Comparison of ENCODE assay signal across 2 cellular contexts in the genomic region with DNA sequence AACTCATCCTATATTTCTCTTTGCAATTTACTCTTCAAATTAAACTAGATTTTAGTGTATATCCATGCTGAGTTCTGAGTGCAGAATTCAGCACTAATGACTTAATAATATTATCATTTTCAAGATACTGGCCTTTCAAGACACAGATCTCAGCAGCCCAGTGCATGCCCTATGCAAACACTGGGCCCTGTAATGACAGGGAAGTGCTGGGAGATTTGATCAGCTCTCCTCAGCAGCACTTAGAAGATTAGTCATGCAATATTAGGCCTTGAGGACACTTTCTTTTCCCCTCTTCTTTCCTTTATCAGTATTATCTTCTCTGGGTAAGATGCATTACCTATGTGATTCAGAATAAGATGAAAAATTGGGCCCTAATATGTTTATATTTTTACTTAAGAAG.
A peak's percentile ranks its signal among the peaks of the same experiment; 100 is the strongest.
TF ChIP-seq lines count a peak whose summit lies in the region.

No MANE protein-coding gene starts in this region.

TF ChIP-seq in HCT116, 20 proteins besides CTCF, POLR2A, EP300 and RAD21 (continued from another document):
- TF ChIP-seq, protein P1, sequence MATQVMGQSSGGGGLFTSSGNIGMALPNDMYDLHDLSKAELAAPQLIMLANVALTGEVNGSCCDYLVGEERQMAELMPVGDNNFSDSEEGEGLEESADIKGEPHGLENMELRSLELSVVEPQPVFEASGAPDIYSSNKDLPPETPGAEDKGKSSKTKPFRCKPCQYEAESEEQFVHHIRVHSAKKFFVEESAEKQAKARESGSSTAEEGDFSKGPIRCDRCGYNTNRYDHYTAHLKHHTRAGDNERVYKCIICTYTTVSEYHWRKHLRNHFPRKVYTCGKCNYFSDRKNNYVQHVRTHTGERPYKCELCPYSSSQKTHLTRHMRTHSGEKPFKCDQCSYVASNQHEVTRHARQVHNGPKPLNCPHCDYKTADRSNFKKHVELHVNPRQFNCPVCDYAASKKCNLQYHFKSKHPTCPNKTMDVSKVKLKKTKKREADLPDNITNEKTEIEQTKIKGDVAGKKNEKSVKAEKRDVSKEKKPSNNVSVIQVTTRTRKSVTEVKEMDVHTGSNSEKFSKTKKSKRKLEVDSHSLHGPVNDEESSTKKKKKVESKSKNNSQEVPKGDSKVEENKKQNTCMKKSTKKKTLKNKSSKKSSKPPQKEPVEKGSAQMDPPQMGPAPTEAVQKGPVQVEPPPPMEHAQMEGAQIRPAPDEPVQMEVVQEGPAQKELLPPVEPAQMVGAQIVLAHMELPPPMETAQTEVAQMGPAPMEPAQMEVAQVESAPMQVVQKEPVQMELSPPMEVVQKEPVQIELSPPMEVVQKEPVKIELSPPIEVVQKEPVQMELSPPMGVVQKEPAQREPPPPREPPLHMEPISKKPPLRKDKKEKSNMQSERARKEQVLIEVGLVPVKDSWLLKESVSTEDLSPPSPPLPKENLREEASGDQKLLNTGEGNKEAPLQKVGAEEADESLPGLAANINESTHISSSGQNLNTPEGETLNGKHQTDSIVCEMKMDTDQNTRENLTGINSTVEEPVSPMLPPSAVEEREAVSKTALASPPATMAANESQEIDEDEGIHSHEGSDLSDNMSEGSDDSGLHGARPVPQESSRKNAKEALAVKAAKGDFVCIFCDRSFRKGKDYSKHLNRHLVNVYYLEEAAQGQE (IDR thresholded peaks at IDR 0.05; ENCODE audit: low read depth): no peak
- TF ChIP-seq ZFX (IDR thresholded peaks at IDR 0.05): no peak
- TF ChIP-seq ZNF274 (IDR thresholded peaks at IDR 0.05; ENCODE audit: low read depth, low read length): no peak
- no peak for TF ChIP-seq ELF1 (IDR thresholded peaks at IDR 0.05; ENCODE audit: borderline replicate concordance, low read depth)
- no peak for TF ChIP-seq SRF (IDR thresholded peaks at IDR 0.05; ENCODE audit: low read depth)
- TF ChIP-seq, protein P2, sequence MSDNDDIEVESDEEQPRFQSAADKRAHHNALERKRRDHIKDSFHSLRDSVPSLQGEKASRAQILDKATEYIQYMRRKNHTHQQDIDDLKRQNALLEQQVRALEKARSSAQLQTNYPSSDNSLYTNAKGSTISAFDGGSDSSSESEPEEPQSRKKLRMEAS (IDR thresholded peaks at IDR 0.05): peak; percentile 47
- TF ChIP-seq YY1 (IDR thresholded peaks at IDR 0.05; ENCODE audit: extremely low read depth, insufficient replicate concordance, low read depth, low read length): no peak
- TF ChIP-seq, protein P3, sequence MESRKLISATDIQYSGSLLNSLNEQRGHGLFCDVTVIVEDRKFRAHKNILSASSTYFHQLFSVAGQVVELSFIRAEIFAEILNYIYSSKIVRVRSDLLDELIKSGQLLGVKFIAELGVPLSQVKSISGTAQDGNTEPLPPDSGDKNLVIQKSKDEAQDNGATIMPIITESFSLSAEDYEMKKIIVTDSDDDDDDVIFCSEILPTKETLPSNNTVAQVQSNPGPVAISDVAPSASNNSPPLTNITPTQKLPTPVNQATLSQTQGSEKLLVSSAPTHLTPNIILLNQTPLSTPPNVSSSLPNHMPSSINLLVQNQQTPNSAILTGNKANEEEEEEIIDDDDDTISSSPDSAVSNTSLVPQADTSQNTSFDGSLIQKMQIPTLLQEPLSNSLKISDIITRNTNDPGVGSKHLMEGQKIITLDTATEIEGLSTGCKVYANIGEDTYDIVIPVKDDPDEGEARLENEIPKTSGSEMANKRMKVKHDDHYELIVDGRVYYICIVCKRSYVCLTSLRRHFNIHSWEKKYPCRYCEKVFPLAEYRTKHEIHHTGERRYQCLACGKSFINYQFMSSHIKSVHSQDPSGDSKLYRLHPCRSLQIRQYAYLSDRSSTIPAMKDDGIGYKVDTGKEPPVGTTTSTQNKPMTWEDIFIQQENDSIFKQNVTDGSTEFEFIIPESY (IDR thresholded peaks at IDR 0.05; ENCODE audit: extremely low read depth, insufficient replicate concordance, low read length): no peak
- peak; percentile 61 for TF ChIP-seq SP1 (IDR thresholded peaks at IDR 0.05; ENCODE audit: low read depth)
- TF ChIP-seq EGR1 (IDR thresholded peaks at IDR 0.05; ENCODE audit: low read depth): no peak
- TF ChIP-seq SIN3A (IDR thresholded peaks at IDR 0.05; ENCODE audit: low read depth): no peak
- TF ChIP-seq, protein P4, sequence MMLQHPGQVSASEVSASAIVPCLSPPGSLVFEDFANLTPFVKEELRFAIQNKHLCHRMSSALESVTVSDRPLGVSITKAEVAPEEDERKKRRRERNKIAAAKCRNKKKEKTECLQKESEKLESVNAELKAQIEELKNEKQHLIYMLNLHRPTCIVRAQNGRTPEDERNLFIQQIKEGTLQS (IDR thresholded peaks at IDR 0.05): no peak; the same call in 1 of the 2 replicates
- TF ChIP-seq EZH2 (IDR thresholded peaks at IDR 0.05): no peak
- peak; percentile 52 for TF ChIP-seq POLR2AphosphoS5 (IDR thresholded peaks at IDR 0.05; ENCODE audit: low read depth, low read length)
- no peak for TF ChIP-seq TCF7L2 (IDR thresholded peaks at IDR 0.05; ENCODE audit: borderline replicate concordance, extremely low read depth, insufficient read depth, insufficient read length)
- TF ChIP-seq EZH2phosphoT487 (IDR thresholded peaks at IDR 0.05; ENCODE audit: borderline replicate concordance): no peak
- TF ChIP-seq JUND (IDR thresholded peaks at IDR 0.05): peak; percentile 62
- peak; percentile 49 for TF ChIP-seq FOSL1 (IDR thresholded peaks at IDR 0.05; ENCODE audit: low read depth)
- peak; percentile 32; the same call in 1 of the 2 replicates for TF ChIP-seq CEBPB (IDR thresholded peaks at IDR 0.05; ENCODE audit: low read depth)

TF ChIP-seq in SK-N-SH, 30 proteins besides CTCF, POLR2A, EP300 and RAD21 (continued from another document):
- TF ChIP-seq, protein P5, sequence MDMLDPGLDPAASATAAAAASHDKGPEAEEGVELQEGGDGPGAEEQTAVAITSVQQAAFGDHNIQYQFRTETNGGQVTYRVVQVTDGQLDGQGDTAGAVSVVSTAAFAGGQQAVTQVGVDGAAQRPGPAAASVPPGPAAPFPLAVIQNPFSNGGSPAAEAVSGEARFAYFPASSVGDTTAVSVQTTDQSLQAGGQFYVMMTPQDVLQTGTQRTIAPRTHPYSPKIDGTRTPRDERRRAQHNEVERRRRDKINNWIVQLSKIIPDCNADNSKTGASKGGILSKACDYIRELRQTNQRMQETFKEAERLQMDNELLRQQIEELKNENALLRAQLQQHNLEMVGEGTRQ (IDR thresholded peaks at IDR 0.05; ENCODE audit: borderline replicate concordance, low read depth, low read length): no peak
- TF ChIP-seq RXRA (IDR thresholded peaks at IDR 0.05; ENCODE audit: borderline replicate concordance, low read depth) (no peak), TCF12 (IDR thresholded peaks at IDR 0.05) (peak; percentile 30), TEAD4 (IDR thresholded peaks at IDR 0.05; ENCODE audit: borderline replicate concordance, insufficient read depth) (no peak), JUND (IDR thresholded peaks at IDR 0.05) (peak; percentile 34; the same call in 1 of the 2 replicates)
- TF ChIP-seq, protein P6, sequence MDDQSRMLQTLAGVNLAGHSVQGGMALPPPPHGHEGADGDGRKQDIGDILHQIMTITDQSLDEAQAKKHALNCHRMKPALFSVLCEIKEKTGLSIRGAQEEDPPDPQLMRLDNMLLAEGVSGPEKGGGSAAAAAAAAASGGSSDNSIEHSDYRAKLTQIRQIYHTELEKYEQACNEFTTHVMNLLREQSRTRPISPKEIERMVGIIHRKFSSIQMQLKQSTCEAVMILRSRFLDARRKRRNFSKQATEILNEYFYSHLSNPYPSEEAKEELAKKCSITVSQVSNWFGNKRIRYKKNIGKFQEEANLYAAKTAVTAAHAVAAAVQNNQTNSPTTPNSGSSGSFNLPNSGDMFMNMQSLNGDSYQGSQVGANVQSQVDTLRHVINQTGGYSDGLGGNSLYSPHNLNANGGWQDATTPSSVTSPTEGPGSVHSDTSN (IDR thresholded peaks at IDR 0.05): no peak
- TF ChIP-seq, protein P2 (IDR thresholded peaks at IDR 0.05; ENCODE audit: low read depth): no peak
